8 cellular contexts compared by ENCODE assay signal in the genomic region with DNA sequence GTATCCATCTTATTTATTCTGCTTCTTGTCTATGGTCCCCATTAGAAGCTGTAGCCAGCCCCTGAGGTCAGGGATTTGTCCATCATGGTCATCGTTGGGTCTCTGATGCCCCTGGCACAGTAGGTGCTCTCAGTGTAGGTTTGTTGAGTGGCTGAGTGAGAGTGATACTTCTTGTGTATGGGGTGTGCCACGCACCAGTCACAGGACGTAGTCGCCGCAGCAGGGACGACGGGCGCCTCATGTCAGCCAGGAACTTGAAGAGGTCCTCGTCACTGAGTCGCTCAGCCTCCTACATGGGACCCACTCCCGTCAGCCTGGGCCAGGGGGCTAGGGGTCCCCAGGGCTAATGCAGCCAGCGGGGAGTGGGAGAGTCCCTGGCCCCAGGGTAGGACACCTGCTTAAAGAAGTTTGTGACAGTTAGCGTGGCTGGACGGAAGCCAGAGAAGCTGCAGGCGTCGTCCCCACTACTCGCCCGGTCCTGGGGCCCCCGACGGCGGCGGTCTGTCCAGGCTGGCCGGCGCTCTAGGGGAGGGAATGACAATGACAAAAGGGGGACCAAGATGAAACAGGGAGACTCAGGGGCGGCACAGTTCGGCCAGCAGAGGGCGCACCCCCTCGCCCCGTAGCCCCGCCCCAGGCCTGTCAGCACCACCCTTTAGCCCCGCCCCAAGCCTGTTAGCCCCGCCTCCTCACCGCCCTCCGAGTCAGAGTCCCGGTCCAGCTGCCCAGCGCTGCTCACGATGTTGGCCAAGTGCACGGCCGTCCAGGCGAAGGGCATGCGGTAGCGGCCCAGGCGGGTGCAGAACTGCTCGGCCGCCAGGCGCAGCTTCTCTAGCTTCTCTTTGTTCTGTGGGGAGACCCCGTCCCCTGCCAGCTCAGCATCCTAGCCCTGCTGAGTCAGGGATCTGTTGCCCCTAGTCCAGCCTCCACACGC. TPM values are rescaled to one million over a fixed set of nuclear protein-coding genes. Genes with fewer than 3 reads are reported as not detected.
DNase-seq lines count a peak whose midpoint lies in the region; ATAC-seq and TF ChIP-seq lines count a peak whose summit lies in the region.

No MANE protein-coding gene starts in this region.

- H3K4me3 ChIP-seq in WI38 (ENCODE audit: low read depth, low read length): no peak overlapping the region

- peaks cover 28% of the 10 kb centered on the region for H3K36me3 Mint-ChIP-seq in MCF 10A (ENCODE audit: insufficient read depth, unreplicated experiment)

- no TSS peak for BruUV-seq in MCF 10A (replicated peaks; lab: Mats Ljungman, UMichigan)

- H3K9me3 Mint-ChIP-seq in MCF 10A (ENCODE audit: unreplicated experiment): no peaks in the 10 kb centered on the region

- in situ Hi-C loops in GM13976 (cut with MboI; ENCODE audit: low sequenced_read_pairs, unreplicated experiment): no loop called here

- peak; percentile 84 for DNase-seq in A172 (ENCODE audit: low spot score)
- DNase-seq in GM13976 (ENCODE audit: low spot score): peak; percentile 100
- DNase-seq in NCI-H1048 (lab: John Stamatoyannopoulos, UW): peak; percentile 49
- DNase-seq in MCF 10A (ENCODE audit: unreplicated experiment): peak; percentile 91
- DNase-seq in islet precursor cell: peak; percentile 93
- peak; percentile 94 for DNase-seq in stimulated activated CD4-positive, alpha-beta T cell treated with anti-CD3 and anti-CD28 coated beads, Interleukin-15, amount 100 ng/mL, for 24 hours

- POLR2A ChIA-PET in MCF 10A (lab: Yijun Ruan, JAX): no interaction called here

- TF ChIP-seq CTCF in GM13976 (IDR thresholded peaks at IDR 0.05; ENCODE audit: borderline replicate concordance, control extremely low read depth, extremely low read depth, insufficient read depth, missing control alignments) (peak; percentile 47), WI38 (IDR thresholded peaks at IDR 0.05; ENCODE audit: low read depth, low read length) (peak; percentile 63), MCF 10A (IDR thresholded peaks at IDR 0.05; ENCODE audit: unreplicated experiment) (peak; percentile 80)

- no peaks in the 10 kb centered on the region for H3K27me3 Mint-ChIP-seq in MCF 10A (ENCODE audit: insufficient read depth, unreplicated experiment)

- no peak for ATAC-seq in HG03108 (IDR thresholded peaks at IDR 0.05; ENCODE audit: unreplicated experiment)

- intact Hi-C loops in MCF 10A (cut with micrococcal nuclease): no loop called here

- H3K27ac Mint-ChIP-seq in MCF 10A (ENCODE audit: low read depth, unreplicated experiment): no peak overlapping the region

- no peaks in the 10 kb centered on the region for H3K4me1 Mint-ChIP-seq in MCF 10A (ENCODE audit: insufficient read depth, unreplicated experiment)

- no peak overlapping the region for H3K4me3 Mint-ChIP-seq in MCF 10A (ENCODE audit: unreplicated experiment)

- CTCF ChIA-PET in MCF 10A (lab: Yijun Ruan, JAX): interaction anchor here (0.6 to 1.0 kb wide), 8 partner anchors 13 to 345 kb away, joined by 3 to 4 read pairs (median 3); no protein-coding TSS in a partner anchor

RNA-seq across cellular contexts. Expression of gene ANGPTL8, which starts 3.7 kb away (rescaled TPM):
- not detected in 2 replicates for total RNA-seq in A172 (2014; rRNA removed; shearing (Covaris generic))
- total RNA-seq in MCF 10A (2022): not detected in 2 replicates

RNA-seq across cellular contexts. Expression of gene DOCK6, which starts 19.2 kb away (rescaled TPM):
- total RNA-seq in A172 (2014; rRNA removed; shearing (Covaris generic)): 3.8 and 4.4 TPM in 2 replicates
- 49.1 and 61.7 TPM in 2 replicates for total RNA-seq in MCF 10A (2022)

RNA-seq across cellular contexts. Expression of gene KANK2, which starts 45.8 kb away (rescaled TPM):
- total RNA-seq in A172 (2014; rRNA removed; shearing (Covaris generic)): 135 and 144 TPM in 2 replicates
- 25.0 and 29.2 TPM in 2 replicates for total RNA-seq in MCF 10A (2022)

RNA-seq across cellular contexts. Expression of gene TSPAN16, which starts 52.8 kb away (rescaled TPM):
- total RNA-seq in A172 (2014; rRNA removed; shearing (Covaris generic)): not detected in 2 replicates
- not detected in 2 replicates for total RNA-seq in MCF 10A (2022)

Comparison
In these comparisons a context has a peak if more than half of its experiments do, and no peak if none do; other contexts are left out.
1. DNase-seq: peak in every context shown above with its lines; median percentile 100 in GM13976; 94 in stimulated activated CD4-positive, alpha-beta T cell treated with anti-CD3 and anti-CD28 coated beads, Interleukin-15, amount 100 ng/mL, for 24 hours; 93 in islet precursor cell; 91 in MCF 10A; 84 in A172; 49 in NCI-H1048.